In genomic region chr2:25251461-25252273, GRCh38 we compare ENCODE assay signal across 1 cellular context.
TF ChIP-seq lines count a peak whose summit lies in the region.

No MANE protein-coding gene starts in this region.

TF ChIP-seq in K562, 482 proteins besides CTCF, POLR2A, EP300 and RAD21 (continued from another document and continues in another):
- TF ChIP-seq, protein P1, sequence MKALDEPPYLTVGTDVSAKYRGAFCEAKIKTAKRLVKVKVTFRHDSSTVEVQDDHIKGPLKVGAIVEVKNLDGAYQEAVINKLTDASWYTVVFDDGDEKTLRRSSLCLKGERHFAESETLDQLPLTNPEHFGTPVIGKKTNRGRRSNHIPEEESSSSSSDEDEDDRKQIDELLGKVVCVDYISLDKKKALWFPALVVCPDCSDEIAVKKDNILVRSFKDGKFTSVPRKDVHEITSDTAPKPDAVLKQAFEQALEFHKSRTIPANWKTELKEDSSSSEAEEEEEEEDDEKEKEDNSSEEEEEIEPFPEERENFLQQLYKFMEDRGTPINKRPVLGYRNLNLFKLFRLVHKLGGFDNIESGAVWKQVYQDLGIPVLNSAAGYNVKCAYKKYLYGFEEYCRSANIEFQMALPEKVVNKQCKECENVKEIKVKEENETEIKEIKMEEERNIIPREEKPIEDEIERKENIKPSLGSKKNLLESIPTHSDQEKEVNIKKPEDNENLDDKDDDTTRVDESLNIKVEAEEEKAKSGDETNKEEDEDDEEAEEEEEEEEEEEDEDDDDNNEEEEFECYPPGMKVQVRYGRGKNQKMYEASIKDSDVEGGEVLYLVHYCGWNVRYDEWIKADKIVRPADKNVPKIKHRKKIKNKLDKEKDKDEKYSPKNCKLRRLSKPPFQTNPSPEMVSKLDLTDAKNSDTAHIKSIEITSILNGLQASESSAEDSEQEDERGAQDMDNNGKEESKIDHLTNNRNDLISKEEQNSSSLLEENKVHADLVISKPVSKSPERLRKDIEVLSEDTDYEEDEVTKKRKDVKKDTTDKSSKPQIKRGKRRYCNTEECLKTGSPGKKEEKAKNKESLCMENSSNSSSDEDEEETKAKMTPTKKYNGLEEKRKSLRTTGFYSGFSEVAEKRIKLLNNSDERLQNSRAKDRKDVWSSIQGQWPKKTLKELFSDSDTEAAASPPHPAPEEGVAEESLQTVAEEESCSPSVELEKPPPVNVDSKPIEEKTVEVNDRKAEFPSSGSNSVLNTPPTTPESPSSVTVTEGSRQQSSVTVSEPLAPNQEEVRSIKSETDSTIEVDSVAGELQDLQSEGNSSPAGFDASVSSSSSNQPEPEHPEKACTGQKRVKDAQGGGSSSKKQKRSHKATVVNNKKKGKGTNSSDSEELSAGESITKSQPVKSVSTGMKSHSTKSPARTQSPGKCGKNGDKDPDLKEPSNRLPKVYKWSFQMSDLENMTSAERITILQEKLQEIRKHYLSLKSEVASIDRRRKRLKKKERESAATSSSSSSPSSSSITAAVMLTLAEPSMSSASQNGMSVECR (CRISPR knock-in tag; IDR thresholded peaks at IDR 0.05): peak; percentile 35; the same call in 1 of the 2 replicates
- TF ChIP-seq FOSL1 (tag; conservative IDR thresholded peaks at IDR 0.05) (no peak), ETS1 (conservative IDR thresholded peaks at IDR 0.05; ENCODE audit: control insufficient read depth, low read depth, low read length) (0 out of 2 replicates have a peak, but pooled peaks have one; percentile 33), RUNX1 (IDR thresholded peaks at IDR 0.05; ENCODE audit: low read depth) (no peak), NR2C2 (CRISPR knock-in tag; IDR thresholded peaks at IDR 0.05) (no peak), NR2C2 (tag; IDR thresholded peaks at IDR 0.05) (peak; percentile 76; the same call in 1 of the 2 replicates), CBFB (CRISPR knock-in tag; IDR thresholded peaks at IDR 0.05) (peak; percentile 87; the same call in 1 of the 2 replicates), POLR2G (IDR thresholded peaks at IDR 0.05; ENCODE audit: low read depth, low read length) (peak; percentile 73), ZNF449 (CRISPR knock-in tag; IDR thresholded peaks at IDR 0.05) (0 out of 2 replicates have a peak, but pooled peaks have one; percentile 67), EP400 (IDR thresholded peaks at IDR 0.05) (peak; percentile 74; the same call in 1 of the 2 replicates), BDP1 (IDR thresholded peaks at IDR 0.05; ENCODE audit: insufficient read depth, insufficient read length) (no peak), SP1 (CRISPR knock-in tag; IDR thresholded peaks at IDR 0.05) (peak; percentile 34; the same call in 1 of the 2 replicates), SUPT5H (IDR thresholded peaks at IDR 0.05) (0 out of 2 replicates have a peak, but pooled peaks have one; percentile 35), EGR1 (conservative IDR thresholded peaks at IDR 0.05) (peak; percentile 66), ZNF592 (IDR thresholded peaks at IDR 0.05) (peak; percentile 90), PCBP1 (IDR thresholded peaks at IDR 0.05; ENCODE audit: low read depth, low read length, poor library complexity, severe bottlenecking) (no peak), TGIF2 (CRISPR knock-in tag; IDR thresholded peaks at IDR 0.05) (peak; percentile 69; the same call in 1 of the 2 replicates), ZNF76 (CRISPR knock-in tag; IDR thresholded peaks at IDR 0.05; ENCODE audit: borderline replicate concordance) (peak; percentile 17; the same call in 1 of the 2 replicates), KAT7 (CRISPR knock-in tag; IDR thresholded peaks at IDR 0.05; ENCODE audit: borderline replicate concordance) (0 out of 2 replicates have a peak, but pooled peaks have one; percentile 27), HSF4 (CRISPR knock-in tag; IDR thresholded peaks at IDR 0.05; ENCODE audit: borderline replicate concordance) (no peak), ARID2 (IDR thresholded peaks at IDR 0.05) (no peak), RB1 (IDR thresholded peaks at IDR 0.05; ENCODE audit: low read depth) (0 out of 2 replicates have a peak, but pooled peaks have one; percentile 9), ZNF232 (CRISPR knock-in tag; IDR thresholded peaks at IDR 0.05) (no peak), ZNF668 (CRISPR knock-in tag; IDR thresholded peaks at IDR 0.05) (no peak), ZBTB8A (IDR thresholded peaks at IDR 0.05; ENCODE audit: partially characterized antibody) (no peak), HCFC1 (IDR thresholded peaks at IDR 0.05; ENCODE audit: low read depth, low read length) (no peak), RBBP5 (IDR thresholded peaks at IDR 0.05; ENCODE audit: borderline replicate concordance, insufficient read depth, low read length, poor library complexity, severe bottlenecking) (peak; percentile 23), SMARCE1 (IDR thresholded peaks at IDR 0.05) (0 out of 2 replicates have a peak, but pooled peaks have one; percentile 27), MNT (conservative IDR thresholded peaks at IDR 0.05) (0 out of 4 replicates have a peak, but pooled peaks of 1 of the 2 experiments have one; percentile 13), ETV5 (CRISPR knock-in tag; IDR thresholded peaks at IDR 0.05; ENCODE audit: low read depth) (0 out of 2 replicates have a peak, but pooled peaks have one; percentile 50), KDM5B (IDR thresholded peaks at IDR 0.05; ENCODE audit: insufficient replicate concordance, low read depth, low read length) (peak; percentile 63), FOXM1 (IDR thresholded peaks at IDR 0.05; ENCODE audit: low read depth) (no peak), FOXM1 (CRISPR knock-in tag; IDR thresholded peaks at IDR 0.05; ENCODE audit: low read depth) (0 out of 2 replicates have a peak, but pooled peaks have one; percentile 35), ZBTB7A (IDR thresholded peaks at IDR 0.05; ENCODE audit: borderline replicate concordance, control insufficient read depth, low read depth, low read length) (peak; percentile 78; the same call in 1 of the 2 replicates), PHF8 (IDR thresholded peaks at IDR 0.05; ENCODE audit: borderline replicate concordance, low read length) (peak; percentile 43; the same call in 1 of the 2 replicates), NR2C1 (IDR thresholded peaks at IDR 0.05) (peak; percentile 70), NR2C1 (tag; IDR thresholded peaks at IDR 0.05) (peak; percentile 75)
- TF ChIP-seq, protein P2, sequence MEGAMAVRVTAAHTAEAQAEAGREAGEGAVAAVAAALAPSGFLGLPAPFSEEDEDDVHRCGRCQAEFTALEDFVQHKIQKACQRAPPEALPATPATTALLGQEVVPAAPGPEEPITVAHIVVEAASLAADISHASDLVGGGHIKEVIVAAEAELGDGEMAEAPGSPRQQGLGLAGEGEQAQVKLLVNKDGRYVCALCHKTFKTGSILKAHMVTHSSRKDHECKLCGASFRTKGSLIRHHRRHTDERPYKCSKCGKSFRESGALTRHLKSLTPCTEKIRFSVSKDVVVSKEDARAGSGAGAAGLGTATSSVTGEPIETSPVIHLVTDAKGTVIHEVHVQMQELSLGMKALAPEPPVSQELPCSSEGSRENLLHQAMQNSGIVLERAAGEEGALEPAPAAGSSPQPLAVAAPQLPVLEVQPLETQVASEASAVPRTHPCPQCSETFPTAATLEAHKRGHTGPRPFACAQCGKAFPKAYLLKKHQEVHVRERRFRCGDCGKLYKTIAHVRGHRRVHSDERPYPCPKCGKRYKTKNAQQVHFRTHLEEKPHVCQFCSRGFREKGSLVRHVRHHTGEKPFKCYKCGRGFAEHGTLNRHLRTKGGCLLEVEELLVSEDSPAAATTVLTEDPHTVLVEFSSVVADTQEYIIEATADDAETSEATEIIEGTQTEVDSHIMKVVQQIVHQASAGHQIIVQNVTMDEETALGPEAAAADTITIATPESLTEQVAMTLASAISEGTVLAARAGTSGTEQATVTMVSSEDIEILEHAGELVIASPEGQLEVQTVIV (CRISPR knock-in tag; IDR thresholded peaks at IDR 0.05; ENCODE audit: borderline replicate concordance): no peak
- TF ChIP-seq, protein P3, sequence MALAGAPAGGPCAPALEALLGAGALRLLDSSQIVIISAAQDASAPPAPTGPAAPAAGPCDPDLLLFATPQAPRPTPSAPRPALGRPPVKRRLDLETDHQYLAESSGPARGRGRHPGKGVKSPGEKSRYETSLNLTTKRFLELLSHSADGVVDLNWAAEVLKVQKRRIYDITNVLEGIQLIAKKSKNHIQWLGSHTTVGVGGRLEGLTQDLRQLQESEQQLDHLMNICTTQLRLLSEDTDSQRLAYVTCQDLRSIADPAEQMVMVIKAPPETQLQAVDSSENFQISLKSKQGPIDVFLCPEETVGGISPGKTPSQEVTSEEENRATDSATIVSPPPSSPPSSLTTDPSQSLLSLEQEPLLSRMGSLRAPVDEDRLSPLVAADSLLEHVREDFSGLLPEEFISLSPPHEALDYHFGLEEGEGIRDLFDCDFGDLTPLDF (CRISPR knock-in tag; IDR thresholded peaks at IDR 0.05): no peak
- TF ChIP-seq, protein P4, sequence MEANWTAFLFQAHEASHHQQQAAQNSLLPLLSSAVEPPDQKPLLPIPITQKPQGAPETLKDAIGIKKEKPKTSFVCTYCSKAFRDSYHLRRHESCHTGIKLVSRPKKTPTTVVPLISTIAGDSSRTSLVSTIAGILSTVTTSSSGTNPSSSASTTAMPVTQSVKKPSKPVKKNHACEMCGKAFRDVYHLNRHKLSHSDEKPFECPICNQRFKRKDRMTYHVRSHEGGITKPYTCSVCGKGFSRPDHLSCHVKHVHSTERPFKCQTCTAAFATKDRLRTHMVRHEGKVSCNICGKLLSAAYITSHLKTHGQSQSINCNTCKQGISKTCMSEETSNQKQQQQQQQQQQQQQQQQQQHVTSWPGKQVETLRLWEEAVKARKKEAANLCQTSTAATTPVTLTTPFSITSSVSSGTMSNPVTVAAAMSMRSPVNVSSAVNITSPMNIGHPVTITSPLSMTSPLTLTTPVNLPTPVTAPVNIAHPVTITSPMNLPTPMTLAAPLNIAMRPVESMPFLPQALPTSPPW (CRISPR knock-in tag; IDR thresholded peaks at IDR 0.05): no peak
- TF ChIP-seq, protein P5, sequence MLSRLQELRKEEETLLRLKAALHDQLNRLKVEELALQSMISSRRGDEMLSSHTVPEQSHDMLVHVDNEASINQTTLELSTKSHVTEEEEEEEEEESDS (CRISPR knock-in tag; IDR thresholded peaks at IDR 0.05): no peak
- TF ChIP-seq, protein P6, sequence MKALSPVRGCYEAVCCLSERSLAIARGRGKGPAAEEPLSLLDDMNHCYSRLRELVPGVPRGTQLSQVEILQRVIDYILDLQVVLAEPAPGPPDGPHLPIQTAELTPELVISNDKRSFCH (CRISPR knock-in tag; IDR thresholded peaks at IDR 0.05): no peak
- TF ChIP-seq, protein P6 (tag; IDR thresholded peaks at IDR 0.05): peak; percentile 79
